Comparison of ENCODE assay signal across 9 cellular contexts in the genomic region with DNA sequence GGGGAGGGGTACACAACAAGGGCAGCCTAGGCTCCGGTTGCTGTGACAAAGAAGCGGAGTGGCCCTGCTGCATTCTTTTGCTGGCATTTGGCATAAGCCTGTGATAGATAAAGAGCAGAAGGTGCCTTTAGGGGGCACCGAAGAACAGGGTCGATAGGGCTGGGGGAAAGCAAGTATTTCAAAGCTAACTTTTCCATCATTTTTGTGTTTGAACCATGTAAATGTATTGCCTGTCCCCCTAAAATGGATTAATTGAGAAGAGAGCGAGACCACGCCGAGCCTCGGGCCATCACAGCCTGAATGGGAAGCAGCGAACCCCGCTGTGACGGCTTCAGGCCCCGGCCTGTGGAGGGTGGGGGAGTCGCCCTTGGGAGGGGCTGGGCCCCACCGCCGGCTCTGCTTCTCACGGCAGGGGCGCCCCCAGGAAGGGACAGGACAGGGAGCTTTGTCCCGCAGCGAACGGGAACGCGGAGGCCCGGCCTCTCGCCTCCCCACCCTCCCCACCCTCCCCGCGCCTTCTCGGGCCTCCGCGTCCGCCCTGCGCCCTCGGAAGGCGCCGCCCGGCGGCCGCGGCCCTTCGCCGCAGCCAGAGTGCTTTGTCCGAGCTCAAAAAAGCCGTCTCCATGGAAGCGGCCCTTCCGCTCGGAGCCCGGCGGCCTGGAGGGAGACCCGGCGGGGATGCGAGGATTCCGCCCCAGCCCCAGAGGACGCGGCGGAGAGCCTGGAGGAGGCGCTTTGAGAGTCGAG. TPM values are rescaled to one million over a fixed set of nuclear protein-coding genes. Genes with fewer than 3 reads are reported as not detected.
DNase-seq lines count a peak whose midpoint lies in the region; ATAC-seq, FAIRE-seq and TF ChIP-seq lines count a peak whose summit lies in the region.
"Had no signal": no experiment of that assay in that cellular context is flagged by ENCODE, and none has a peak within 500 bp of the region (broad histone marks: within the 10 kb centered on the region; RNA-seq: fewer than 3 reads in every experiment).

No MANE protein-coding gene starts in this region.

- peak; percentile 21 to 51 for DNase-seq in A549 (ENCODE audit: low read depth in 1 of 2, low spot score in 1 of 2)
- peak; percentile 38 for DNase-seq in GM13976 (ENCODE audit: low spot score)
- DNase-seq in SKM-1 treated with dmso at 0.1 percent for 144 hours (lab: John Stamatoyannopoulos, UW; ENCODE audit: unreplicated experiment) = peak; percentile 75
- DNase-seq in fibroblast of pulmonary artery (ENCODE audit: low read depth) = peak; percentile 52
- DNase-seq in naive thymus-derived CD8-positive, alpha-beta T cell = no peak
- DNase-seq in NK-92 (lab: John Stamatoyannopoulos, UW; ENCODE audit: unreplicated experiment) = no peak
- no peak for DNase-seq in GF-D8 (lab: John Stamatoyannopoulos, UW)

- TF ChIP-seq CTCF in A549 (IDR thresholded peaks at IDR 0.05) = peak; percentile 47
- no peak for TF ChIP-seq CTCF in GM13976 (IDR thresholded peaks at IDR 0.05; ENCODE audit: borderline replicate concordance, control extremely low read depth, extremely low read depth, insufficient read depth, missing control alignments)
- peak; percentile 10 for TF ChIP-seq CTCF in fibroblast of pulmonary artery (IDR thresholded peaks at IDR 0.05; ENCODE audit: low read length, missing control alignments)

- peak overlapping the region; percentile 76 for H3K4me2 ChIP-seq in A549

- peaks cover 25% of the 10 kb centered on the region for H3K4me1 ChIP-seq in A549

- in situ Hi-C loops in GM13976 (cut with MboI; ENCODE audit: low sequenced_read_pairs, unreplicated experiment) = no loop called here

- peaks cover 2 to 13% (median 10%) of the 10 kb centered on the region in 4 donors for H3K4me1 Mint-ChIP-seq in naive thymus-derived CD8-positive, alpha-beta T cell

- ATAC-seq in A549 (peak; percentile 86 to 91), HG03108 (IDR thresholded peaks at IDR 0.05; ENCODE audit: unreplicated experiment) (no peak)
- ATAC-seq in naive thymus-derived CD8-positive, alpha-beta T cell = no peak

- 9% methylated on average over 11 of the region's 56 CpGs for WGBS in A549 (ENCODE audit: missing lambda C conversion rate)

- H3K36me3 Mint-ChIP-seq in naive thymus-derived CD8-positive, alpha-beta T cell = no peaks in the 10 kb centered on the region

- H3K27me3 Mint-ChIP-seq in naive thymus-derived CD8-positive, alpha-beta T cell = peaks cover 42 to 98% (median 58%) of the 10 kb centered on the region in 5 donors

- H3K9me3 ChIP-seq in A549 = no peaks in the 10 kb centered on the region

- TF ChIP-seq RAD21 in A549 (conservative IDR thresholded peaks at IDR 0.05 in 1 of 2, IDR thresholded peaks at IDR 0.05 in 1 of 2) = peak in 1 of 2 experiments; percentile 39; a peak in 1 of 5 replicates

- peak overlapping the region; percentile 42 for H3K4me3 ChIP-seq in A549
- peak overlapping the region; percentile 37 for H3K4me3 ChIP-seq in fibroblast of pulmonary artery (replicated peaks; ENCODE audit: low read depth, low read length)

- H3K9me3 Mint-ChIP-seq in naive thymus-derived CD8-positive, alpha-beta T cell = no peaks in the 10 kb centered on the region

- peak overlapping the region; percentile 69 to 85 for H3K27ac ChIP-seq in A549

- TF ChIP-seq POLR2A in A549 (IDR thresholded peaks at IDR 0.05; ENCODE audit: low read length) = no peak

- H3K27ac Mint-ChIP-seq in naive thymus-derived CD8-positive, alpha-beta T cell = no peak overlapping the region

- TF ChIP-seq EP300 in A549 (IDR thresholded peaks at IDR 0.05) = no peak

- no peak for FAIRE-seq in A549 (lab: Jason Lieb, UNC)
- FAIRE-seq: colon had no signal

- CTCF ChIA-PET in A549 (lab: Yijun Ruan, JAX) = interaction anchor here (1.0 to 1.8 kb wide), 10 partner anchors 12 to 213 kb away, joined by 3 to 11 read pairs (median 3); no protein-coding TSS in a partner anchor

- H3K4me3 Mint-ChIP-seq in naive thymus-derived CD8-positive, alpha-beta T cell = peak overlapping the region in 9 of 10 donors; percentile 76 to 88 (median 84)

- POLR2A ChIA-PET in A549 (lab: Yijun Ruan, JAX) = interaction anchor here (0.7 kb wide), 1 partner anchor 78 kb away, joined by 3 read pairs; no protein-coding TSS in a partner anchor
- POLR2A ChIA-PET in naive thymus-derived CD8-positive, alpha-beta T cell (lab: Charles Lee) = no interaction called here

TF ChIP-seq in A549, 52 proteins besides CTCF, POLR2A, EP300 and RAD21:
- TF ChIP-seq JUN (IDR thresholded peaks at IDR 0.05) (no peak), SMC3 (IDR thresholded peaks at IDR 0.05) (peak; percentile 55)

RNA-seq across cellular contexts. Expression of a gene that starts 32.4 kb away (rescaled TPM):
- polyA plus RNA-seq in A549 (2011; rRNA removed) (0.18 and 0.40 TPM in 2 replicates), A549 (2017; fragmentation: RNase III; extraction: RNeasy Plus Mini Kit Qiagen cat#74134 plus additional on column Dnase treatment) (0.13 to 0.21 TPM (median 0.14 TPM) in 3 replicates)
- polyA plus RNA-seq in A549 (2012; cell fraction: cytosol; rRNA removed) = 0.16 and 0.21 TPM in 2 replicates
- polyA plus RNA-seq in A549 (2012; cell fraction: nucleus; rRNA removed) = 0.43 and 1.1 TPM in 2 replicates
- polyA minus RNA-seq in A549 (2011; rRNA and poly(A)+ RNA removed) = 0.29 and 0.63 TPM in 2 replicates
- not detected for total RNA-seq in naive thymus-derived CD8-positive, alpha-beta T cell
- not detected for polyA plus RNA-seq in naive thymus-derived CD8-positive, alpha-beta T cell

Comparison
In these comparisons a context has a peak if more than half of its experiments do, and no peak if none do; other contexts are left out.
1. ATAC-seq: peak in A549 (2 of 2); none in naive thymus-derived CD8-positive, alpha-beta T cell (0 of 2) and HG03108 (single experiment).
2. DNase-seq: peak in A549 (2 of 2), GM13976 (single experiment), SKM-1 treated with dmso at 0.1 percent for 144 hours (single experiment) and fibroblast of pulmonary artery (single experiment); none in naive thymus-derived CD8-positive, alpha-beta T cell (0 of 10), NK-92 (single experiment) and GF-D8 (single experiment).